In genomic region chr20:25336561-25337422, GRCh38 we compare ENCODE assay signal across 9 cellular contexts. TPM values are rescaled to one million over a fixed set of nuclear protein-coding genes. Genes with fewer than 3 reads are reported as not detected.
A peak's percentile ranks its signal among the peaks of the same experiment; 100 is the strongest.
DNase-seq lines count a peak whose midpoint lies in the region; ATAC-seq and TF ChIP-seq lines count a peak whose summit lies in the region.
"Had no signal": no experiment of that assay in that cellular context is flagged by ENCODE, and none has a peak within 500 bp of the region (broad histone marks: within the 10 kb centered on the region; RNA-seq: fewer than 3 reads in every experiment).

No MANE protein-coding gene starts in this region.

- DNase-seq in BJ (ENCODE audit: low read depth): no peak
- peak; percentile 37 for DNase-seq in NB4 (ENCODE audit: low read depth)
- peak; percentile 9 to 44 for DNase-seq in dermis microvascular lymphatic vessel endothelial cell (ENCODE audit: low read depth in 2 of 2)
- peak; percentile 15 to 31 for DNase-seq in lung microvascular endothelial cell (ENCODE audit: low read depth in 2 of 2)
- no peak for DNase-seq in cortex of kidney (lab: John Stamatoyannopoulos, UW)
- DNase-seq in activated CD4-positive, alpha-beta memory T cell treated with anti-CD3 and anti-CD28 coated beads for 36 hours: no peak
- no peak for DNase-seq in epidermal melanocyte (ENCODE audit: insufficient read length, low spot score)

- peaks cover 11% of the 10 kb centered on the region for H3K36me3 Mint-ChIP-seq in activated CD4-positive, alpha-beta memory T cell treated with anti-CD3 and anti-CD28 coated beads for 36 hours

- no peaks in the 10 kb centered on the region for H3K27me3 ChIP-seq in BJ (ENCODE audit: control insufficient read depth, insufficient read depth, low read length)

- intact Hi-C loops in activated CD4-positive, alpha-beta memory T cell treated with anti-CD3 and anti-CD28 coated beads for 36 hours (cut with micrococcal nuclease): no loop called here

- H3K4me3 Mint-ChIP-seq in activated CD4-positive, alpha-beta memory T cell treated with anti-CD3 and anti-CD28 coated beads for 36 hours: no peak overlapping the region
- H3K4me3 Mint-ChIP-seq: activated naive CD8-positive, alpha-beta T cell had no signal

- peaks cover 2% of the 10 kb centered on the region for H3K4me1 Mint-ChIP-seq in activated CD4-positive, alpha-beta memory T cell treated with anti-CD3 and anti-CD28 coated beads for 36 hours (ENCODE audit: low read depth)

- H3K36me3 ChIP-seq in BJ (ENCODE audit: control insufficient read depth, insufficient read depth, low read length): no peaks in the 10 kb centered on the region; the same call in 1 of the 2 replicates

- ATAC-seq in GM21447 (IDR thresholded peaks at IDR 0.05; ENCODE audit: unreplicated experiment): no peak

- TF ChIP-seq POLR2A in NB4 (IDR thresholded peaks at IDR 0.05; ENCODE audit: extremely low read depth, insufficient read length): no peak

- H3K4me3 ChIP-seq in BJ (ENCODE audit: low read depth, low read length) (no peak overlapping the region), NB4 (ENCODE audit: low read depth, low read length) (no peak overlapping the region)

- no peaks in the 10 kb centered on the region for H3K27me3 Mint-ChIP-seq in activated CD4-positive, alpha-beta memory T cell treated with anti-CD3 and anti-CD28 coated beads for 36 hours
- H3K27me3 Mint-ChIP-seq: activated naive CD8-positive, alpha-beta T cell had no signal

- 0 out of 2 replicates have a peak, but pooled peaks have one; percentile 33 for TF ChIP-seq CTCF in BJ (IDR thresholded peaks at IDR 0.05; ENCODE audit: insufficient read depth, low read depth, low read length)
- peak; percentile 14 for TF ChIP-seq CTCF in NB4 (IDR thresholded peaks at IDR 0.05; ENCODE audit: low read depth, low read length)

- POLR2A ChIA-PET in BJ (lab: Charles Lee): interaction anchor here (0.6 kb wide), 1 partner anchor 32 kb away, joined by 4 read pairs; no protein-coding TSS in a partner anchor
- POLR2A ChIA-PET in activated CD4-positive, alpha-beta memory T cell treated with anti-CD3 and anti-CD28 coated beads for 36 hours (lab: Charles Lee): no interaction called here

- peaks cover 3% of the 10 kb centered on the region for H3K9me3 Mint-ChIP-seq in activated CD4-positive, alpha-beta memory T cell treated with anti-CD3 and anti-CD28 coated beads for 36 hours

- no peak overlapping the region for H3K27ac Mint-ChIP-seq in activated CD4-positive, alpha-beta memory T cell treated with anti-CD3 and anti-CD28 coated beads for 36 hours
- H3K27ac Mint-ChIP-seq: activated naive CD8-positive, alpha-beta T cell had no signal

- CTCF ChIA-PET in BJ (lab: Yijun Ruan, JAX): interaction anchor here (1.0 to 1.1 kb wide), 2 partner anchors 26 to 62 kb away, joined by 3 read pairs; no protein-coding TSS in a partner anchor
- CTCF ChIA-PET in activated CD4-positive, alpha-beta memory T cell treated with anti-CD3 and anti-CD28 coated beads for 36 hours (lab: Charles Lee): interaction anchor here (1.4 kb wide), 1 partner anchor 62 kb away, joined by 4 read pairs; no protein-coding TSS in a partner anchor

RNA-seq across cellular contexts. Expression of gene ABHD12, which starts 53.8 kb away (rescaled TPM):
- 20.2 and 25.0 TPM in 2 replicates for polyA plus RNA-seq in BJ (2011; rRNA removed)
- polyA minus RNA-seq in BJ (2011; rRNA and poly(A)+ RNA removed): 18.3 and 21.0 TPM in 2 replicates
- total RNA-seq in dermis microvascular lymphatic vessel endothelial cell (25.4 and 35.1 TPM in 2 replicates), lung microvascular endothelial cell (20.0 and 23.2 TPM in 2 replicates)
- 10 to 100 TPM; 22.3 to 24.1 TPM for total RNA-seq in activated CD4-positive, alpha-beta memory T cell treated with anti-CD3 and anti-CD28 coated beads for 36 hours

Comparison
In these comparisons a context has a peak if more than half of its experiments do, and no peak if none do; other contexts are left out.
1. DNase-seq: peak in NB4 (single experiment), dermis microvascular lymphatic vessel endothelial cell (2 of 2) and lung microvascular endothelial cell (2 of 2); none in BJ (single experiment), cortex of kidney (single experiment), activated CD4-positive, alpha-beta memory T cell treated with anti-CD3 and anti-CD28 coated beads for 36 hours (single experiment) and epidermal melanocyte (single experiment).